Comparison of ENCODE assay signal across 14 cellular contexts in the genomic region with DNA sequence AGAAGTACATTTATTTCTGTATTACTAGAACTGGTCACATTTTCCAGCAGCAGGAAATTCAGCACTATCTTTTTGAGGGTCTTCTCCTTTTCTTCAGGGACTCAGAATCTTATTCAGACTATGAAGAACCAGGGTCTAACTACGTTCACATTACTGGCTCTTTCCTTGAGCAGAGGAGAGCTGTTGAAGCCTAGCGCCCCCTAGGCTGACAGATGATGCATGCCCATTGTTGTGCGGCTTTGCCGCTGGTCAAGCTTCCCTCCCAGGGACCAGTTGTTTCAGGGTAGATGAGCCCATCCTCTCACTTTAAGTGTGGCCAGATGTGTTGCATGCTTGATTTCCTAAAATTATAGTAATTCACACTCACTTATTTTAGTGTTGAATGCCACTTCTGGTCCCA.
DNase-seq lines count a peak whose midpoint lies in the region; ATAC-seq, FAIRE-seq and TF ChIP-seq lines count a peak whose summit lies in the region.
"Had no signal": no experiment of that assay in that cellular context is flagged by ENCODE, and none has a peak within 500 bp of the region (broad histone marks: within the 10 kb centered on the region; RNA-seq: fewer than 3 reads in every experiment).

No MANE protein-coding gene starts in this region.

- no peak overlapping the region for H3K27ac Mint-ChIP-seq in type B pancreatic cell
- H3K27ac Mint-ChIP-seq: CD4-positive, CD25-positive, alpha-beta regulatory T cell; naive B cell had no signal

- H2AFZ ChIP-seq in HepG2 (ENCODE audit: low read length) (no peak overlapping the region), endothelial cell of umbilical vein (ENCODE audit: low read depth, low read length) (no peak overlapping the region)

- no TSS peak for BruUV-seq in HepG2 (replicated peaks; lab: Mats Ljungman, UMichigan)
- no TSS peak for BruUV-seq in endothelial cell of umbilical vein (replicated peaks; lab: Mats Ljungman, UMichigan)

- H3K4me3 Mint-ChIP-seq in type B pancreatic cell: no peak overlapping the region
- H3K4me3 Mint-ChIP-seq: CD4-positive, CD25-positive, alpha-beta regulatory T cell; naive B cell had no signal

- no peak for TF ChIP-seq POLR2A in HepG2 (IDR thresholded peaks at IDR 0.05; ENCODE audit: insufficient read depth in 1 of 2, low read depth in 2 of 2, low read length in 2 of 2)
- no peak for TF ChIP-seq POLR2A in right lobe of liver (IDR thresholded peaks at IDR 0.05)
- no peak for TF ChIP-seq POLR2A in endothelial cell of umbilical vein (IDR thresholded peaks at IDR 0.05; ENCODE audit: low read depth, low read length)

- no peak overlapping the region for H3K9ac ChIP-seq in HepG2 (ENCODE audit: insufficient read depth, low read depth, low read length)
- no peak overlapping the region for H3K9ac ChIP-seq in endothelial cell of umbilical vein (replicated peaks; ENCODE audit: extremely low read depth, insufficient read depth, low read length)

- no peaks in the 10 kb centered on the region for H3K79me2 ChIP-seq in HepG2 (ENCODE audit: insufficient read depth, low read length)
- H3K79me2 ChIP-seq in endothelial cell of umbilical vein (ENCODE audit: control insufficient read depth, insufficient read depth, low read length): no peaks in the 10 kb centered on the region

- H3K4me3 ChIP-seq in HepG2 (replicated peaks in 1 of 3; ENCODE audit: insufficient read depth in 1 of 3, low read depth in 2 of 3, low read length in 3 of 3) (no peak overlapping the region), right lobe of liver (no peak overlapping the region), endothelial cell of umbilical vein (replicated peaks in 1 of 3; ENCODE audit: insufficient read depth in 1 of 3, low read depth in 1 of 3, low read length in 3 of 3) (no peak overlapping the region)
- H3K4me3 ChIP-seq: adrenal gland had no signal

- peak; percentile 5 for DNase-seq in HepG2 (ENCODE audit: low spot score)
- no peak for DNase-seq in right lobe of liver
- DNase-seq in NAMALWA (ENCODE audit: low spot score): peak; percentile 45
- peak; percentile 9 for DNase-seq in endothelial cell of umbilical vein (ENCODE audit: low read depth, low spot score)
- DNase-seq in type B pancreatic cell (ENCODE audit: extremely low spot score, unreplicated experiment): no peak
- no peak for DNase-seq in NCI-H146 treated with DMSO at 0.1 percent for 48 hours (lab: John Stamatoyannopoulos, UW; ENCODE audit: unreplicated experiment)
- no peak for DNase-seq in NCI-H1417 treated with DMSO at 0.1 percent for 48 hours (lab: John Stamatoyannopoulos, UW)
- DNase-seq: CD4-positive, CD25-positive, alpha-beta regulatory T cell; naive B cell; NCI-H1694; stimulated activated CD4-positive, alpha-beta T cell treated with anti-CD3 and anti-CD28 coated beads, Interleukin-2, amount 100 ng/mL, for 48 hours had no signal

- ATAC-seq in HepG2 (peak; percentile 67), right lobe of liver (no peak), HG02610 (IDR thresholded peaks at IDR 0.05; ENCODE audit: unreplicated experiment) (no peak)

- TF ChIP-seq CTCF in HepG2 (CRISPR knock-in tag; IDR thresholded peaks at IDR 0.05) (peak; percentile 40), right lobe of liver (IDR thresholded peaks at IDR 0.05) (peak in 1 of 4 donors; percentile 21), endothelial cell of umbilical vein (IDR thresholded peaks at IDR 0.05; ENCODE audit: extremely low read depth in 1 of 2, insufficient read depth in 1 of 2, low read depth in 1 of 2, low read length in 2 of 2) (peak; percentile 27 to 60), type B pancreatic cell (conservative IDR thresholded peaks at IDR 0.05) (peak; percentile 54)

- TF ChIP-seq EP300 in HepG2 (IDR thresholded peaks at IDR 0.05; ENCODE audit: low read depth in 2 of 2, low read length in 2 of 2): no peak
- no peak for TF ChIP-seq EP300 in HepG2 (CRISPR knock-in tag; IDR thresholded peaks at IDR 0.05; ENCODE audit: borderline replicate concordance)

- H3K9me3 ChIP-seq in HepG2 (ENCODE audit: low read length) (no peaks in the 10 kb centered on the region), right lobe of liver (no peaks in the 10 kb centered on the region), endothelial cell of umbilical vein (replicated peaks; ENCODE audit: control insufficient read depth, insufficient read depth, low read length) (no peaks in the 10 kb centered on the region)
- H3K9me3 ChIP-seq: adrenal gland had no signal

- no peaks in the 10 kb centered on the region for H3K9me1 ChIP-seq in endothelial cell of umbilical vein (replicated peaks; ENCODE audit: control insufficient read depth, extremely low read depth, insufficient read depth, low read length)

- 5% methylated on average over 4 of the region's 4 CpGs for WGBS in HepG2 (ENCODE audit: low lambda C conversion rate)
- 24% methylated on average over 4 of the region's 4 CpGs for WGBS in right lobe of liver (ENCODE audit: insufficient coverage, low coverage, low lambda C conversion rate, missing lambda C conversion rate)

- H3K4me1 Mint-ChIP-seq in type B pancreatic cell (ENCODE audit: unreplicated experiment): no peaks in the 10 kb centered on the region
- H3K4me1 Mint-ChIP-seq: CD4-positive, CD25-positive, alpha-beta regulatory T cell; naive B cell had no signal

- TF ChIP-seq RAD21 in HepG2 (CRISPR knock-in tag; IDR thresholded peaks at IDR 0.05): no peak

- no peaks in the 10 kb centered on the region for H3K36me3 ChIP-seq in HepG2 (replicated peaks in 1 of 2; ENCODE audit: control insufficient read depth in 1 of 2, insufficient read depth in 2 of 2, low read length in 2 of 2)
- no peaks in the 10 kb centered on the region for H3K36me3 ChIP-seq in right lobe of liver
- H3K36me3 ChIP-seq in endothelial cell of umbilical vein (ENCODE audit: control insufficient read depth in 2 of 2, extremely low read depth in 1 of 2, insufficient read depth in 2 of 2, low read length in 2 of 2): no peaks in the 10 kb centered on the region
- H3K36me3 ChIP-seq: adrenal gland had no signal

- in situ Hi-C loops in HepG2 (cut with HindIII; ENCODE audit: extremely low pct_ligation_motif_present, low pct_unique_long_range_greater_than_20kb): no loop called here

- intact Hi-C loops in HepG2 (cut with micrococcal nuclease; ENCODE audit: unreplicated experiment): no loop called here
- intact Hi-C loops in right lobe of liver (cut with DNase I): no loop called here
- intact Hi-C loops in endothelial cell of umbilical vein (cut with micrococcal nuclease): loop anchor here (1.0 kb wide), 1 partner anchor 650 kb away; no protein-coding TSS in a partner anchor

- H3K27ac ChIP-seq in HepG2 (ENCODE audit: extremely low read length, insufficient read depth, low read length): no peak overlapping the region
- H3K27ac ChIP-seq in right lobe of liver: no peak overlapping the region
- H3K27ac ChIP-seq in endothelial cell of umbilical vein (ENCODE audit: insufficient read depth, low read depth, low read length): no peak overlapping the region
- H3K27ac ChIP-seq: adrenal gland had no signal

- FAIRE-seq in HepG2 (lab: Jason Lieb, UNC) (no peak), endothelial cell of umbilical vein (lab: Jason Lieb, UNC) (no peak)
- FAIRE-seq: frontal cortex had no signal

- peaks cover 5% of the 10 kb centered on the region for H3K9me3 Mint-ChIP-seq in type B pancreatic cell
- H3K9me3 Mint-ChIP-seq: CD4-positive, CD25-positive, alpha-beta regulatory T cell; naive B cell had no signal

- POLR2A ChIA-PET in HepG2 (lab: Yijun Ruan, JAX): no interaction called here
- POLR2A ChIA-PET in endothelial cell of umbilical vein (lab: Charles Lee): no interaction called here

- H4K20me1 ChIP-seq in HepG2 (ENCODE audit: insufficient read depth, low read length) (no peaks in the 10 kb centered on the region), endothelial cell of umbilical vein (replicated peaks; ENCODE audit: control insufficient read depth, extremely low read depth, insufficient read depth, low read length) (no peaks in the 10 kb centered on the region)

- H3K36me3 Mint-ChIP-seq in type B pancreatic cell: no peaks in the 10 kb centered on the region
- H3K36me3 Mint-ChIP-seq: CD4-positive, CD25-positive, alpha-beta regulatory T cell; naive B cell had no signal

- no peaks in the 10 kb centered on the region for H3K27me3 Mint-ChIP-seq in type B pancreatic cell
- H3K27me3 Mint-ChIP-seq: naive B cell had no signal

- no peaks in the 10 kb centered on the region for H3K4me1 ChIP-seq in HepG2 (ENCODE audit: insufficient read depth, low read length)
- no peaks in the 10 kb centered on the region for H3K4me1 ChIP-seq in right lobe of liver
- H3K4me1 ChIP-seq in endothelial cell of umbilical vein (ENCODE audit: control insufficient read depth, extremely low read depth, insufficient read depth, low read length): no peaks in the 10 kb centered on the region

- dilution Hi-C loops in endothelial cell of umbilical vein (cut with MboI; ENCODE audit: extremely low pct_ligation_motif_present, low sequenced_read_pairs): no loop called here

- CTCF ChIA-PET in HepG2 (lab: Yijun Ruan, JAX; ENCODE audit: low intra/inter-chr PET ratio, low total read pairs): no interaction called here
- CTCF ChIA-PET in endothelial cell of umbilical vein (lab: Charles Lee): interaction anchor here (0.7 to 2.2 kb wide), 15 partner anchors 10 to 1531 kb away, joined by 3 to 21 read pairs (median 4); partner anchors contain the start of gene PDGFD

- H3K4me2 ChIP-seq in HepG2 (ENCODE audit: low read depth, low read length) (no peak overlapping the region), endothelial cell of umbilical vein (ENCODE audit: insufficient read depth, low read length) (no peak overlapping the region)

- no peaks in the 10 kb centered on the region for H3K27me3 ChIP-seq in HepG2 (ENCODE audit: control insufficient read depth in 1 of 2, insufficient read depth in 2 of 2, low read length in 2 of 2)
- H3K27me3 ChIP-seq in right lobe of liver: peaks cover 0 to 4% of the 10 kb centered on the region in 2 donors
- H3K27me3 ChIP-seq in endothelial cell of umbilical vein (ENCODE audit: control insufficient read depth in 2 of 2, insufficient read depth in 2 of 2, low read length in 2 of 2): no peaks in the 10 kb centered on the region
- H3K27me3 ChIP-seq: adrenal gland had no signal

TF ChIP-seq in HepG2, 621 proteins besides CTCF, POLR2A, EP300 and RAD21:
- no peak for TF ChIP-seq ZFP37 (CRISPR knock-in tag; IDR thresholded peaks at IDR 0.05; ENCODE audit: borderline replicate concordance)
- peak; percentile 28; the same call in 1 of the 2 replicates for TF ChIP-seq STAG1 (CRISPR knock-in tag; IDR thresholded peaks at IDR 0.05)

TF ChIP-seq in endothelial cell of umbilical vein, 7 proteins besides CTCF, POLR2A, EP300 and RAD21 (continues in another document):
- TF ChIP-seq FOS (IDR thresholded peaks at IDR 0.05; ENCODE audit: borderline replicate concordance, insufficient read depth, low read length): no peak
- TF ChIP-seq EZH2 (IDR thresholded peaks at IDR 0.05; ENCODE audit: borderline replicate concordance, low read depth, low read length, severe bottlenecking): no peak
- TF ChIP-seq, protein P1, sequence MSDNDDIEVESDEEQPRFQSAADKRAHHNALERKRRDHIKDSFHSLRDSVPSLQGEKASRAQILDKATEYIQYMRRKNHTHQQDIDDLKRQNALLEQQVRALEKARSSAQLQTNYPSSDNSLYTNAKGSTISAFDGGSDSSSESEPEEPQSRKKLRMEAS (IDR thresholded peaks at IDR 0.05; ENCODE audit: insufficient read depth, insufficient read length): no peak
- TF ChIP-seq POLR2AphosphoS5 (IDR thresholded peaks at IDR 0.05; ENCODE audit: insufficient read depth, low read depth, low read length): no peak
- TF ChIP-seq MYC (IDR thresholded peaks at IDR 0.05; ENCODE audit: low read depth, low read length): no peak

Comparison
In these comparisons a context has a peak if more than half of its experiments do, and no peak if none do; other contexts are left out.
1. DNase-seq: peak in HepG2 (single experiment), NAMALWA (single experiment) and endothelial cell of umbilical vein (single experiment); none in right lobe of liver (0 of 3), type B pancreatic cell (single experiment), NCI-H146 treated with DMSO at 0.1 percent for 48 hours (single experiment) and NCI-H1417 treated with DMSO at 0.1 percent for 48 hours (single experiment).